15 cellular contexts compared by ENCODE assay signal in the genomic region with DNA sequence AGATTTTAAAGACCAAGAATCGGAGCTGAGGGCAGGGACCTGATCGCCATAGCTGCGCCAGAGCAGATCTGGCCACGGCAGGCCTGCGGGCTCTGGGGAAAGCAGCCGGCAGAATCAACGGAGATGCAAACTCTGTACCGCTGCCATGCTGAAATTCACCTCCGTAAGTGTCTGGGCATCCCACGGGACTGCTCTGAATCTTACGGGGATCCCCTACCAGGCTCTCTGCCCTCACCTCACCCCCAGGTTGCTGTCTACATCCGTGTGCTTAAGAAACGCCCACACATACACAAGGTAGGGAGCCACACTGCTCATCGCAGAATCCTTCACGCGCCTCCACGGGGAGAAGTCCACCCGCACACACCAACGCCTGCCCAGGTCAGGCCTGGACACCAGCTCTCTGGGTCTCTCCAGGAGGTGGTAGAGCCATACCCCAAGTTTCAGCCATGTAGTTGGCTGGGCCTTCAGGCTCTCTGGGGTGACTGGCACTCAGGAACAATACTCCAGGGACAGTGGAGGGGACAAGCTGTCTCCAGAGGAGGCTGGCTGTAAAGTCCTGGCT. TPM values are rescaled to one million over a fixed set of nuclear protein-coding genes. Genes with fewer than 3 reads are reported as not detected.
A peak's percentile ranks its signal among the peaks of the same experiment; 100 is the strongest.
DNase-seq lines count a peak whose midpoint lies in the region; ATAC-seq and TF ChIP-seq lines count a peak whose summit lies in the region.
"Had no signal": no experiment of that assay in that cellular context is flagged by ENCODE, and none has a peak within 500 bp of the region (broad histone marks: within the 10 kb centered on the region; RNA-seq: fewer than 3 reads in every experiment).

No MANE protein-coding gene starts in this region.

- H3K4me2 ChIP-seq in neuronal stem cell (ENCODE audit: insufficient read depth, low read length, poor library complexity, severe bottlenecking): no peak overlapping the region

- H2BK12ac ChIP-seq in neuronal stem cell (ENCODE audit: low read length): no peak overlapping the region

- TF ChIP-seq CTCF in GM06990 (IDR thresholded peaks at IDR 0.05; ENCODE audit: insufficient read depth, low read length, poor library complexity, severe bottlenecking): no peak
- TF ChIP-seq CTCF in chondrocyte (IDR thresholded peaks at IDR 0.05): no peak
- no peak for TF ChIP-seq CTCF in right atrium auricular region (IDR thresholded peaks at IDR 0.05)

- H3K4me1 ChIP-seq in neuronal stem cell (ENCODE audit: control insufficient read depth in 2 of 2, insufficient read depth in 1 of 2, low read depth in 1 of 2, low read length in 2 of 2) (peaks cover 17 to 21% of the 10 kb centered on the region in 2 donors), right atrium auricular region (peaks cover 0 to 59% of the 10 kb centered on the region in 2 donors)

- H3K36me3 ChIP-seq in GM06990 (ENCODE audit: control insufficient read depth, insufficient read depth, low read length) (peaks cover 18% of the 10 kb centered on the region), neuronal stem cell (replicated peaks in 1 of 2; ENCODE audit: control insufficient read depth in 2 of 2, insufficient read depth in 2 of 2, low read length in 2 of 2) (no peaks in the 10 kb centered on the region), right atrium auricular region (no peaks in the 10 kb centered on the region)

- H3K4me3 ChIP-seq in GM06990 (replicated peaks; ENCODE audit: low read depth, low read length) (peak overlapping the region; percentile 66), neuronal stem cell (ENCODE audit: low read length in 2 of 2) (no peak overlapping the region), right atrium auricular region (no peak overlapping the region)

- H3K27me3 ChIP-seq in GM06990 (replicated peaks; ENCODE audit: control insufficient read depth, insufficient read depth, low read length): no peaks in the 10 kb centered on the region
- H3K27me3 ChIP-seq in neuronal stem cell (ENCODE audit: control insufficient read depth in 3 of 3, insufficient read depth in 3 of 3, low read depth in 1 of 3, low read length in 3 of 3): no peaks in the 10 kb centered on the region
- H3K27me3 ChIP-seq in right atrium auricular region: no peaks in the 10 kb centered on the region

- no peak overlapping the region for H3K23ac ChIP-seq in neuronal stem cell (ENCODE audit: low read depth, low read length, poor library complexity)

- H3K9me3 Mint-ChIP-seq in chondrocyte (ENCODE audit: low read depth): no peaks in the 10 kb centered on the region

- DNase-seq in GM06990 (ENCODE audit: extremely low read depth, insufficient read length) (peak; percentile 39), chondrocyte (ENCODE audit: low spot score) (peak; percentile 81), neuronal stem cell (ENCODE audit: low spot score) (no peak), NCI-H774 (lab: John Stamatoyannopoulos, UW) (no peak), right atrium auricular region (ENCODE audit: low spot score) (no peak), GM19240 (ENCODE audit: insufficient read length, low spot score) (no peak)
- DNase-seq: Calu3, GF-D8, NCI-H1436, NCI-H2081, NCI-H510A treated with DMSO at 0.1 percent for 48 hours had no signal

- no peak overlapping the region for H3K4ac ChIP-seq in neuronal stem cell (ENCODE audit: low read length)

- peak overlapping the region; percentile 53 for H2AK5ac ChIP-seq in neuronal stem cell (ENCODE audit: low read depth, low read length)

- no peak overlapping the region for H4K91ac ChIP-seq in neuronal stem cell (ENCODE audit: low read depth, low read length, poor library complexity)

- peak overlapping the region; percentile 33 for H2BK120ac ChIP-seq in neuronal stem cell (ENCODE audit: low read depth, low read length)

- H3K27ac ChIP-seq in neuronal stem cell (replicated peaks; ENCODE audit: low read length) (no peak overlapping the region), right atrium auricular region (no peak overlapping the region)
- H3K27ac ChIP-seq: C4-2B, HL-60 had no signal

- H3K9me3 ChIP-seq in neuronal stem cell (replicated peaks in 1 of 2; ENCODE audit: control insufficient read depth in 2 of 2, insufficient read depth in 1 of 2, low read depth in 1 of 2, low read length in 2 of 2) (no peaks in the 10 kb centered on the region), right atrium auricular region (no peaks in the 10 kb centered on the region)

- no peak overlapping the region for H3K14ac ChIP-seq in neuronal stem cell (ENCODE audit: low read length)

- no peaks in the 10 kb centered on the region for H3K79me1 ChIP-seq in neuronal stem cell (ENCODE audit: low read depth, low read length)

- H3K18ac ChIP-seq in neuronal stem cell (ENCODE audit: low read length): peak overlapping the region; percentile 7

- peak overlapping the region; percentile 77 for H2BK5ac ChIP-seq in neuronal stem cell (ENCODE audit: low read length)

- no peak overlapping the region for H2AFZ ChIP-seq in neuronal stem cell (ENCODE audit: low read length)

- H4K8ac ChIP-seq in neuronal stem cell (ENCODE audit: low read depth, low read length): no peak overlapping the region

- no CpG with 5 or more reads among the region's 19 CpGs for WGBS in neuronal stem cell (ENCODE audit: extremely low coverage in 2 of 2, insufficient read length in 2 of 2, insufficient replicate concordance in 1 of 2), 2 donors

- H2BK15ac ChIP-seq in neuronal stem cell (ENCODE audit: low read length): peak overlapping the region; percentile 25

- no peaks in the 10 kb centered on the region for H3K27me3 Mint-ChIP-seq in chondrocyte (ENCODE audit: low read depth)

- H3K36me3 Mint-ChIP-seq in chondrocyte (ENCODE audit: low read depth): peaks cover 2% of the 10 kb centered on the region

- no peak overlapping the region for H3K4me3 Mint-ChIP-seq in chondrocyte (ENCODE audit: unreplicated experiment)

- ATAC-seq in HG02798 (IDR thresholded peaks at IDR 0.05; ENCODE audit: poor library complexity, unreplicated experiment): peak; percentile 40
- ATAC-seq in GM19328 (IDR thresholded peaks at IDR 0.05; ENCODE audit: unreplicated experiment): no peak

- no peak overlapping the region for H3K9ac ChIP-seq in neuronal stem cell (ENCODE audit: low read depth, low read length, poor library complexity)

- no peak overlapping the region for H3K27ac Mint-ChIP-seq in chondrocyte (ENCODE audit: unreplicated experiment)

- peaks cover 89% of the 10 kb centered on the region for H3K4me1 Mint-ChIP-seq in chondrocyte (ENCODE audit: low read depth)

RNA-seq across cellular contexts. Expression of a gene that starts 33.5 kb away (rescaled TPM):
- total RNA-seq in chondrocyte (11.0 to 24.0 TPM (median 21.9 TPM) in 3 replicates), right atrium auricular region (1 to 10 TPM; 6.2 to 7.1 TPM)
- polyA plus RNA-seq in neuronal stem cell (2013, experiment 1 of 2): 5.8 TPM
- 5.7 TPM for polyA plus RNA-seq in neuronal stem cell (2013, experiment 2 of 2)

Comparison
In these comparisons a context has a peak if more than half of its experiments do, and no peak if none do; other contexts are left out.
1. DNase-seq: peak in GM06990 (single experiment) and chondrocyte (single experiment); none in neuronal stem cell (single experiment), NCI-H774 (single experiment), right atrium auricular region (single experiment) and GM19240 (single experiment).